18 cellular contexts compared by ENCODE assay signal in genomic region chr16:56948234-56948633, GRCh38. TPM values are rescaled to one million over a fixed set of nuclear protein-coding genes. Genes with fewer than 3 reads are reported as not detected.
DNase-seq lines count a peak whose midpoint lies in the region; ATAC-seq and TF ChIP-seq lines count a peak whose summit lies in the region.
"Had no signal": no experiment of that assay in that cellular context is flagged by ENCODE, and none has a peak within 500 bp of the region (broad histone marks: within the 10 kb centered on the region; RNA-seq: fewer than 3 reads in every experiment).

No MANE protein-coding gene starts in this region.

- no peaks in the 10 kb centered on the region for H3K27me3 ChIP-seq in BLaER1 treated with 17β-estradiol and CSF1 and Interleukin-3, amounts not matched to agents 10 nM and 100 nM
- H3K27me3 ChIP-seq: MG63 had no signal

- no peaks in the 10 kb centered on the region for H3K27me3 Mint-ChIP-seq in activated CD4-positive, alpha-beta T cell treated with anti-CD3 and anti-CD28 coated beads, Interleukin-2, amount 10 ng/mL, durations not matched to agents 7 days and 5 days

- no peak overlapping the region for H3K4me3 ChIP-seq in BLaER1 treated with 17β-estradiol and CSF1 and Interleukin-3, amounts not matched to agents 10 nM and 100 nM
- H3K4me3 ChIP-seq: A549, MG63 had no signal

- 0 out of 22 replicates have a peak overlapping the region, but pooled peaks of 1 of the 11 experiments have one; percentile 2 for H3K9ac ChIP-seq in BLaER1 treated with 17β-estradiol and CSF1 and Interleukin-3, amounts not matched to agents 10 nM and 100 nM

- peaks cover 24 to 46% (median 38%) of the 10 kb centered on the region in 11 experiments for H3K36me3 ChIP-seq in BLaER1 treated with 17β-estradiol and CSF1 and Interleukin-3, amounts not matched to agents 10 nM and 100 nM

- H3K9me3 ChIP-seq in BLaER1 treated with 17β-estradiol and CSF1 and Interleukin-3, amounts not matched to agents 10 nM and 100 nM (replicated peaks in 1 of 11) = no peaks in the 10 kb centered on the region
- H3K9me3 ChIP-seq: A549, MG63 had no signal

- H3K27ac Mint-ChIP-seq in activated CD4-positive, alpha-beta T cell treated with anti-CD3 and anti-CD28 coated beads, Interleukin-2, amount 10 ng/mL, durations not matched to agents 7 days and 5 days = peak overlapping the region; percentile 5
- peak overlapping the region; percentile 75 for H3K27ac Mint-ChIP-seq in stimulated activated effector memory CD8-positive, alpha-beta T cell treated with anti-CD3 and anti-CD28 coated beads, Interleukin-12 subunit alpha, Interleukin-12 subunit beta, amount 100 ng/mL, for 72 hours

- peaks cover 29 to 99% (median 90%) of the 10 kb centered on the region in 10 experiments for H3K4me1 ChIP-seq in BLaER1 treated with 17β-estradiol and CSF1 and Interleukin-3, amounts not matched to agents 10 nM and 100 nM
- H3K4me1 ChIP-seq: A549 had no signal

- no peak overlapping the region for H3K4me3 Mint-ChIP-seq in activated CD4-positive, alpha-beta T cell treated with anti-CD3 and anti-CD28 coated beads, Interleukin-2, amount 10 ng/mL, durations not matched to agents 7 days and 5 days
- no peak overlapping the region for H3K4me3 Mint-ChIP-seq in stimulated activated effector memory CD8-positive, alpha-beta T cell treated with anti-CD3 and anti-CD28 coated beads, Interleukin-12 subunit alpha, Interleukin-12 subunit beta, amount 100 ng/mL, for 72 hours
- H3K4me3 Mint-ChIP-seq: HFFc6 had no signal

- POLR2A ChIA-PET in activated CD4-positive, alpha-beta T cell treated with anti-CD3 and anti-CD28 coated beads, Interleukin-2, amount 10 ng/mL, durations not matched to agents 7 days and 5 days (lab: Charles Lee) = interaction anchor here (0.7 kb wide), 1 partner anchor 77 kb away, joined by 3 read pairs; no protein-coding TSS in a partner anchor
- POLR2A ChIA-PET in RWPE1 (lab: Yijun Ruan, JAX; ENCODE audit: low non-redundant PET) = no interaction called here

- CTCF ChIA-PET in activated CD4-positive, alpha-beta T cell treated with anti-CD3 and anti-CD28 coated beads, Interleukin-2, amount 10 ng/mL, durations not matched to agents 7 days and 5 days (lab: Charles Lee) = interaction anchor here (1.0 to 5.6 kb wide), 5 partner anchors 8 to 18 kb away, joined by 3 to 28 read pairs (median 6); no protein-coding TSS in a partner anchor
- CTCF ChIA-PET in RWPE1 (lab: Yijun Ruan, JAX) = no interaction called here

- H3K9me3 Mint-ChIP-seq in activated CD4-positive, alpha-beta T cell treated with anti-CD3 and anti-CD28 coated beads, Interleukin-2, amount 10 ng/mL, durations not matched to agents 7 days and 5 days = no peaks in the 10 kb centered on the region
- H3K9me3 Mint-ChIP-seq in stimulated activated effector memory CD8-positive, alpha-beta T cell treated with anti-CD3 and anti-CD28 coated beads, Interleukin-12 subunit alpha, Interleukin-12 subunit beta, amount 100 ng/mL, for 72 hours = no peaks in the 10 kb centered on the region
- H3K9me3 Mint-ChIP-seq: HFFc6 had no signal

- peaks cover 31% of the 10 kb centered on the region for H3K4me1 Mint-ChIP-seq in activated CD4-positive, alpha-beta T cell treated with anti-CD3 and anti-CD28 coated beads, Interleukin-2, amount 10 ng/mL, durations not matched to agents 7 days and 5 days
- H3K4me1 Mint-ChIP-seq in stimulated activated effector memory CD8-positive, alpha-beta T cell treated with anti-CD3 and anti-CD28 coated beads, Interleukin-12 subunit alpha, Interleukin-12 subunit beta, amount 100 ng/mL, for 72 hours = peaks cover 44% of the 10 kb centered on the region

- peaks cover 21% of the 10 kb centered on the region for H3K36me3 Mint-ChIP-seq in activated CD4-positive, alpha-beta T cell treated with anti-CD3 and anti-CD28 coated beads, Interleukin-2, amount 10 ng/mL, durations not matched to agents 7 days and 5 days (ENCODE audit: low read depth)
- H3K36me3 Mint-ChIP-seq in stimulated activated effector memory CD8-positive, alpha-beta T cell treated with anti-CD3 and anti-CD28 coated beads, Interleukin-12 subunit alpha, Interleukin-12 subunit beta, amount 100 ng/mL, for 72 hours = peaks cover 50% of the 10 kb centered on the region

- H3K27ac ChIP-seq in BLaER1 treated with 17β-estradiol and CSF1 and Interleukin-3, amounts not matched to agents 10 nM and 100 nM = peak overlapping the region in 5 of 11 experiments; percentile 16 to 81 (median 41); a peak in 5 of 22 replicates
- H3K27ac ChIP-seq in RWPE1 = peak overlapping the region; percentile 36; the same call in 1 of the 2 replicates
- H3K27ac ChIP-seq: A549 had no signal

- H3K4me2 ChIP-seq in BLaER1 treated with 17β-estradiol and CSF1 and Interleukin-3, amounts not matched to agents 10 nM and 100 nM = peak overlapping the region in 8 of 11 experiments; percentile 77 to 87 (median 84); a peak in 13 of 22 replicates
- H3K4me2 ChIP-seq: A549 had no signal

- no peak for DNase-seq in activated CD4-positive, alpha-beta T cell treated with anti-CD3 and anti-CD28 coated beads, Interleukin-2, amount 10 ng/mL, durations not matched to agents 7 days and 5 days
- DNase-seq in activated CD4-positive, alpha-beta T cell treated with anti-CD3 and anti-CD28 coated beads, Interleukin-2, amount 50 U/mL, for 4 hours = no peak
- DNase-seq in RWPE1 (ENCODE audit: low spot score) (no peak), dermis blood vessel endothelial cell (no peak), COLO668 (lab: John Stamatoyannopoulos, UW; ENCODE audit: unreplicated experiment) (no peak)
- no peak for DNase-seq in stimulated activated effector memory CD8-positive, alpha-beta T cell treated with anti-CD3 and anti-CD28 coated beads, Interleukin-12 subunit alpha, Interleukin-12 subunit beta, amount 100 ng/mL, for 72 hours (ENCODE audit: low spot score in 2 of 2)
- DNase-seq: DMS53, HFFc6, MG63, NCI-H1105 treated with DMSO at 0.1 percent for 48 hours, NCI-H1694 treated with DMSO at 0.1 percent for 48 hours, NCI-H2107, NCI-H2227 treated with DMSO at 0.1 percent for 48 hours, NCI-H524 had no signal

- ATAC-seq in stimulated activated effector memory CD8-positive, alpha-beta T cell treated with anti-CD3 and anti-CD28 coated beads, Interleukin-12 subunit alpha, Interleukin-12 subunit beta, amount 100 ng/mL, for 72 hours = no peak
- ATAC-seq: A549, Panc1, Right ventricle myocardium inferior had no signal

- TF ChIP-seq CTCF in RWPE1 (conservative IDR thresholded peaks at IDR 0.05; ENCODE audit: low read depth) = no peak

- H4K20me1 ChIP-seq in BLaER1 treated with 17β-estradiol and CSF1 and Interleukin-3, amounts not matched to agents 10 nM and 100 nM = peaks cover 0 to 68% (median 18%) of the 10 kb centered on the region in 11 experiments; a peak in 13 of 22 replicates

RNA-seq across cellular contexts. Expression of gene CETP, which starts 13.5 kb away (rescaled TPM):
- not detected for total RNA-seq in activated CD4-positive, alpha-beta T cell treated with anti-CD3 and anti-CD28 coated beads, Interleukin-2, amount 10 ng/mL, durations not matched to agents 7 days and 5 days
- total RNA-seq in dermis blood vessel endothelial cell = 10.9 and 11.4 TPM in 2 replicates
- total RNA-seq: HFFc6 had no signal

RNA-seq across cellular contexts. Expression of gene HERPUD1, which starts 16.3 kb away (rescaled TPM):
- total RNA-seq in activated CD4-positive, alpha-beta T cell treated with anti-CD3 and anti-CD28 coated beads, Interleukin-2, amount 10 ng/mL, durations not matched to agents 7 days and 5 days = 100 to 1,000 TPM in 1 of 2 experiments, 10 to 100 TPM in 1; 81.3 to 113 TPM
- 88.0 and 132 TPM in 2 replicates for total RNA-seq in dermis blood vessel endothelial cell

RNA-seq across cellular contexts. Expression of gene NLRC5, which starts 41.1 kb away (rescaled TPM):
- 100 to 1,000 TPM; 428 to 468 TPM for total RNA-seq in activated CD4-positive, alpha-beta T cell treated with anti-CD3 and anti-CD28 coated beads, Interleukin-2, amount 10 ng/mL, durations not matched to agents 7 days and 5 days
- 25.5 and 34.5 TPM in 2 replicates for total RNA-seq in dermis blood vessel endothelial cell

Comparison
In these comparisons a context has a peak if more than half of its experiments do, and no peak if none do; other contexts are left out.
1. RNA of gene CETP, which starts 13.5 kb away (total RNA-seq): 10.9 to 11.4 TPM in dermis blood vessel endothelial cell; not detected in activated CD4-positive, alpha-beta T cell treated with anti-CD3 and anti-CD28 coated beads, Interleukin-2, amount 10 ng/mL, durations not matched to agents 7 days and 5 days; every median in the first group is over 10 times any median in the second.
2. RNA of gene NLRC5, which starts 41.1 kb away (total RNA-seq): 428 to 468 TPM in activated CD4-positive, alpha-beta T cell treated with anti-CD3 and anti-CD28 coated beads, Interleukin-2, amount 10 ng/mL, durations not matched to agents 7 days and 5 days; 25.5 to 34.5 TPM in dermis blood vessel endothelial cell; every median in the first group is over 10 times any median in the second.